Comparison of ENCODE assay signal across 11 cellular contexts in genomic region chr7:1925973-1926907, GRCh38.
A peak's percentile ranks its signal among the peaks of the same experiment; 100 is the strongest.
DNase-seq lines count a peak whose midpoint lies in the region; ATAC-seq and TF ChIP-seq lines count a peak whose summit lies in the region.
"Had no signal": no experiment of that assay in that cellular context is flagged by ENCODE, and none has a peak within 500 bp of the region (broad histone marks: within the 10 kb centered on the region; RNA-seq: fewer than 3 reads in every experiment).

No MANE protein-coding gene starts in this region.

- no peaks in the 10 kb centered on the region for H3K4me1 ChIP-seq in psoas muscle

- TF ChIP-seq CTCF in psoas muscle (IDR thresholded peaks at IDR 0.05): no peak

- H3K9me3 Mint-ChIP-seq in activated CD8-positive, alpha-beta memory T cell treated with anti-CD3 and anti-CD28 coated beads, Interleukin-2, amount 10 ng/mL, durations not matched to agents 7 days and 5 days (ENCODE audit: low read depth): no peaks in the 10 kb centered on the region
- no peaks in the 10 kb centered on the region for H3K9me3 Mint-ChIP-seq in activated naive CD8-positive, alpha-beta T cell (ENCODE audit: low read depth)
- no peaks in the 10 kb centered on the region for H3K9me3 Mint-ChIP-seq in stimulated activated naive B cell treated with anti-CD40 and anti-IgM and Interleukin-4, amounts not matched to agents 10 μg/mL and 1 μg/mL and 100 μg/mL, for 72 hours

- no peaks in the 10 kb centered on the region for H3K36me3 ChIP-seq in SK-N-MC (ENCODE audit: insufficient read depth, low read length)
- H3K36me3 ChIP-seq in psoas muscle (ENCODE audit: insufficient read depth in 1 of 2, low read depth in 1 of 2): no peaks in the 10 kb centered on the region
- H3K36me3 ChIP-seq: brain microvascular endothelial cell had no signal

- H3K36me3 Mint-ChIP-seq in activated CD8-positive, alpha-beta memory T cell treated with anti-CD3 and anti-CD28 coated beads, Interleukin-2, amount 10 ng/mL, durations not matched to agents 7 days and 5 days: peaks cover 7% of the 10 kb centered on the region
- peaks cover 10% of the 10 kb centered on the region for H3K36me3 Mint-ChIP-seq in activated naive CD8-positive, alpha-beta T cell
- H3K36me3 Mint-ChIP-seq in stimulated activated naive B cell treated with anti-CD40 and anti-IgM and Interleukin-4, amounts not matched to agents 10 μg/mL and 1 μg/mL and 100 μg/mL, for 72 hours: peaks cover 28 to 76% of the 10 kb centered on the region in 2 donors

- H3K9me3 ChIP-seq in SK-N-MC (ENCODE audit: low read depth, low read length) (no peaks in the 10 kb centered on the region), psoas muscle (no peaks in the 10 kb centered on the region)

- intact Hi-C loops in psoas muscle (cut with DNase I): no loop called here

- H3K27me3 ChIP-seq in psoas muscle (ENCODE audit: insufficient read depth in 3 of 3, low read length in 2 of 3): no peaks in the 10 kb centered on the region
- H3K27me3 ChIP-seq: brain microvascular endothelial cell had no signal

- peak overlapping the region; percentile 30 for H3K4me3 Mint-ChIP-seq in activated CD8-positive, alpha-beta memory T cell treated with anti-CD3 and anti-CD28 coated beads, Interleukin-2, amount 10 ng/mL, durations not matched to agents 7 days and 5 days
- H3K4me3 Mint-ChIP-seq in activated naive CD8-positive, alpha-beta T cell: peak overlapping the region; percentile 74
- H3K4me3 Mint-ChIP-seq in stimulated activated naive B cell treated with anti-CD40 and anti-IgM and Interleukin-4, amounts not matched to agents 10 μg/mL and 1 μg/mL and 100 μg/mL, for 72 hours: peak overlapping the region; percentile 58 to 61

- DNase-seq in activated CD8-positive, alpha-beta memory T cell treated with anti-CD3 and anti-CD28 coated beads, Interleukin-2, amount 10 ng/mL, durations not matched to agents 7 days and 5 days: peak; percentile 52
- no peak for DNase-seq in activated CD8-positive, alpha-beta memory T cell treated with anti-CD3 and anti-CD28 coated beads, Interleukin-2, amount 50 U/mL, for 48 hours
- no peak for DNase-seq in SK-N-MC (ENCODE audit: low read depth, low spot score)
- DNase-seq in stimulated activated naive B cell treated with anti-CD40 and anti-IgM and Interleukin-4, amounts not matched to agents 10 μg/mL and 1 μg/mL and 100 μg/mL, for 72 hours: no peak
- DNase-seq in amniotic stem cell (lab: John Stamatoyannopoulos, UW): no peak
- DNase-seq in psoas muscle: no peak
- DNase-seq: brain microvascular endothelial cell, NCI-H1092, NCI-H524 treated with DMSO at 0.1 percent for 48 hours had no signal

- CTCF ChIA-PET in activated CD8-positive, alpha-beta memory T cell treated with anti-CD3 and anti-CD28 coated beads, Interleukin-2, amount 10 ng/mL, durations not matched to agents 7 days and 5 days (lab: Charles Lee): interaction anchor here (0.8 kb wide), 1 partner anchor 131 kb away, joined by 3 read pairs; no protein-coding TSS in a partner anchor

- WGBS in psoas muscle, 3 donors: 77 to 82% (median 78%) methylated on average over 14 of the region's 14 CpGs

- H3K27ac Mint-ChIP-seq in activated CD8-positive, alpha-beta memory T cell treated with anti-CD3 and anti-CD28 coated beads, Interleukin-2, amount 10 ng/mL, durations not matched to agents 7 days and 5 days: peak overlapping the region; percentile 46
- peak overlapping the region; percentile 31 for H3K27ac Mint-ChIP-seq in activated naive CD8-positive, alpha-beta T cell
- H3K27ac Mint-ChIP-seq in stimulated activated naive B cell treated with anti-CD40 and anti-IgM and Interleukin-4, amounts not matched to agents 10 μg/mL and 1 μg/mL and 100 μg/mL, for 72 hours: peak overlapping the region; percentile 81

- H3K27ac ChIP-seq in SK-N-MC: peak overlapping the region; percentile 82
- H3K27ac ChIP-seq in psoas muscle: no peak overlapping the region
- H3K27ac ChIP-seq: brain microvascular endothelial cell had no signal

- H3K4me1 Mint-ChIP-seq in activated CD8-positive, alpha-beta memory T cell treated with anti-CD3 and anti-CD28 coated beads, Interleukin-2, amount 10 ng/mL, durations not matched to agents 7 days and 5 days: peaks cover 54% of the 10 kb centered on the region
- H3K4me1 Mint-ChIP-seq in activated naive CD8-positive, alpha-beta T cell (ENCODE audit: low read depth): peaks cover 65% of the 10 kb centered on the region
- H3K4me1 Mint-ChIP-seq in stimulated activated naive B cell treated with anti-CD40 and anti-IgM and Interleukin-4, amounts not matched to agents 10 μg/mL and 1 μg/mL and 100 μg/mL, for 72 hours: peaks cover 52 to 66% of the 10 kb centered on the region in 2 donors

- no peak overlapping the region for H3K9ac ChIP-seq in SK-N-MC (ENCODE audit: insufficient read length)

- peak; percentile 55 for ATAC-seq in activated CD8-positive, alpha-beta memory T cell treated with anti-CD3 and anti-CD28 coated beads, Interleukin-2, amount 10 ng/mL, durations not matched to agents 7 days and 5 days
- ATAC-seq in stimulated activated naive B cell treated with anti-CD40 and anti-IgM and Interleukin-4, amounts not matched to agents 10 μg/mL and 1 μg/mL and 100 μg/mL, for 72 hours (replicated peaks): peak; percentile 53 to 57
- no peak for ATAC-seq in HG03432 (IDR thresholded peaks at IDR 0.05; ENCODE audit: unreplicated experiment)
- no peak for ATAC-seq in psoas muscle

- H3K4me3 ChIP-seq in SK-N-MC: peak overlapping the region; percentile 33; the same call in 1 of the 2 replicates
- H3K4me3 ChIP-seq in psoas muscle: no peak overlapping the region

- H3K27me3 Mint-ChIP-seq in activated CD8-positive, alpha-beta memory T cell treated with anti-CD3 and anti-CD28 coated beads, Interleukin-2, amount 10 ng/mL, durations not matched to agents 7 days and 5 days: peaks cover 19% of the 10 kb centered on the region
- H3K27me3 Mint-ChIP-seq in activated naive CD8-positive, alpha-beta T cell: no peaks in the 10 kb centered on the region
- no peaks in the 10 kb centered on the region for H3K27me3 Mint-ChIP-seq in stimulated activated naive B cell treated with anti-CD40 and anti-IgM and Interleukin-4, amounts not matched to agents 10 μg/mL and 1 μg/mL and 100 μg/mL, for 72 hours

Comparison
In these comparisons a context has a peak if more than half of its experiments do, and no peak if none do; other contexts are left out.
1. ATAC-seq: peak in activated CD8-positive, alpha-beta memory T cell treated with anti-CD3 and anti-CD28 coated beads, Interleukin-2, amount 10 ng/mL, durations not matched to agents 7 days and 5 days (single experiment) and stimulated activated naive B cell treated with anti-CD40 and anti-IgM and Interleukin-4, amounts not matched to agents 10 μg/mL and 1 μg/mL and 100 μg/mL, for 72 hours (2 of 2); none in HG03432 (single experiment) and psoas muscle (0 of 4).
2. H3K27ac Mint-ChIP-seq: peak in every context shown above with its lines; median percentile 81 in stimulated activated naive B cell treated with anti-CD40 and anti-IgM and Interleukin-4, amounts not matched to agents 10 μg/mL and 1 μg/mL and 100 μg/mL, for 72 hours; 46 in activated CD8-positive, alpha-beta memory T cell treated with anti-CD3 and anti-CD28 coated beads, Interleukin-2, amount 10 ng/mL, durations not matched to agents 7 days and 5 days; 31 in activated naive CD8-positive, alpha-beta T cell.
3. Peak in every context shown above with its lines, with median percentiles within 50 percentile points of each other: H3K4me3 Mint-ChIP-seq.